Comparison of ENCODE assay signal across 28 cellular contexts in the genomic region with DNA sequence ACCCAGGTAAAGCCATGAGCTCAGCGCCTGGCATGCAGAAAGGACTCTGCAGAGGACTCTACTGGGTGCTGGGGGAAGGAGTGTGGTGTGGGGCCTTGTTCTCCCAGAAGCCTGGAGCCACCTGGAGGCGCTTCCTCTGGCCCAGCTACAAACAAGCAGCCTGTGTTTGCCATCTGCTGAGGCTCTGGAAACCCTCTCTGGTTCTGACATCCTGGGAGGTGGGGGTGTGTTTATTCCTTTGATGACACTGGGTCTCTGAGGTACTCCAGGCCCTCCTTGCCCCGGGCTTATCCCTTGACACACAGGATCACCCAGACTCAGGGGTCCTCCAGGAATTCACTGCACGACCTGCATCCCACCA. TPM values are rescaled to one million over a fixed set of nuclear protein-coding genes. Genes with fewer than 3 reads are reported as not detected.
A peak's percentile ranks its signal among the peaks of the same experiment; 100 is the strongest.
DNase-seq lines count a peak whose midpoint lies in the region; ATAC-seq lines count a peak whose summit lies in the region.
"Had no signal": no experiment of that assay in that cellular context is flagged by ENCODE, and none has a peak within 500 bp of the region (broad histone marks: within the 10 kb centered on the region; RNA-seq: fewer than 3 reads in every experiment).

No MANE protein-coding gene starts in this region.

- no peak overlapping the region for H3K9ac ChIP-seq in stomach smooth muscle (ENCODE audit: low read length in 2 of 2)
- H3K9ac ChIP-seq: GM23248 had no signal

- H3K27me3 ChIP-seq in stomach smooth muscle (ENCODE audit: control insufficient read depth in 1 of 2, insufficient read depth in 2 of 2, low read length in 2 of 2), result no peaks in the 10 kb centered on the region
- H3K27me3 ChIP-seq: left lung, pancreas, upper lobe of left lung had no signal

- peak overlapping the region; percentile 24 for H3K27ac ChIP-seq in stomach smooth muscle (ENCODE audit: low read length)
- H3K27ac ChIP-seq: GM23248, HL-60, left lung, pancreas, upper lobe of left lung, VCaP had no signal

- intact Hi-C loops in left colon (cut with DNase I, micrococcal nuclease) (loop anchor here in 1 of 2 donors (5.0 kb wide), 1 partner anchor 108 kb away; no protein-coding TSS in a partner anchor), left ventricle myocardium superior (cut with micrococcal nuclease) (loop anchor here (10.0 kb wide), 1 partner anchor 110 kb away; no protein-coding TSS in a partner anchor)

- peaks cover 2% of the 10 kb centered on the region for H3K4me1 Mint-ChIP-seq in T-helper 2 cell treated with Interferon-gamma antibody and Interleukin-4, amounts not matched to agents 5 μg/mL and 100 μg/mL, for 36 hours (ENCODE audit: low read depth)
- peaks cover 12% of the 10 kb centered on the region for H3K4me1 Mint-ChIP-seq in activated naive CD8-positive, alpha-beta T cell treated with anti-CD3 and anti-CD28 coated beads, Interleukin-2, amount 50 U/mL, for 24 hours

- no peak overlapping the region for H3K4me3 ChIP-seq in stomach smooth muscle (ENCODE audit: low read length in 2 of 2)
- H3K4me3 ChIP-seq: GM23248, left lung, pancreas, upper lobe of left lung had no signal

- no peak overlapping the region for H3K4me3 Mint-ChIP-seq in T-helper 2 cell treated with Interferon-gamma antibody and Interleukin-4, amounts not matched to agents 5 μg/mL and 100 μg/mL, for 36 hours
- no peak overlapping the region for H3K4me3 Mint-ChIP-seq in activated naive CD8-positive, alpha-beta T cell treated with anti-CD3 and anti-CD28 coated beads, Interleukin-2, amount 50 U/mL, for 24 hours
- H3K4me3 Mint-ChIP-seq: activated naive CD8-positive, alpha-beta T cell; activated T-helper 17 cell treated with anti-CD3 and anti-CD28 coated beads, Interleukin-2, amount 50 U/mL, for 72 hours; CD4-positive, alpha-beta memory T cell; mesothelial cell of epicardium; natural killer cell treated with Interleukin-12 subunit alpha and Interleukin-12 subunit beta and Interleukin-15 and Interleukin-18, amount 100 ng/mL, for 72 hours; stimulated activated naive CD8-positive, alpha-beta T cell treated with anti-CD3 and anti-CD28 coated beads, Interleukin-15, amount 100 ng/mL, for 72 hours; T-helper 1 cell treated with Interleukin-12 subunit alpha and Interleukin-12 subunit beta and Interleukin-4 antibody, amounts not matched to agents 30 μg/mL and 1 μg/mL, for 36 hours had no signal

- H3K9me3 ChIP-seq in stomach smooth muscle (ENCODE audit: control insufficient read depth in 2 of 2, low read length in 2 of 2), result no peaks in the 10 kb centered on the region
- H3K9me3 ChIP-seq: left lung, pancreas, upper lobe of left lung had no signal

- peak overlapping the region; percentile 41 for H3K27ac Mint-ChIP-seq in T-helper 2 cell treated with Interferon-gamma antibody and Interleukin-4, amounts not matched to agents 5 μg/mL and 100 μg/mL, for 36 hours
- H3K27ac Mint-ChIP-seq in activated naive CD8-positive, alpha-beta T cell treated with anti-CD3 and anti-CD28 coated beads, Interleukin-2, amount 50 U/mL, for 24 hours, result peak overlapping the region; percentile 46
- H3K27ac Mint-ChIP-seq: activated naive CD8-positive, alpha-beta T cell; activated T-helper 17 cell treated with anti-CD3 and anti-CD28 coated beads, Interleukin-2, amount 50 U/mL, for 72 hours; mesothelial cell of epicardium; natural killer cell treated with Interleukin-12 subunit alpha and Interleukin-12 subunit beta and Interleukin-15 and Interleukin-18, amount 100 ng/mL, for 72 hours; T-helper 1 cell treated with Interleukin-12 subunit alpha and Interleukin-12 subunit beta and Interleukin-4 antibody, amounts not matched to agents 30 μg/mL and 1 μg/mL, for 36 hours had no signal

- peaks cover 34% of the 10 kb centered on the region for H3K36me3 Mint-ChIP-seq in T-helper 2 cell treated with Interferon-gamma antibody and Interleukin-4, amounts not matched to agents 5 μg/mL and 100 μg/mL, for 36 hours (ENCODE audit: low read depth)
- H3K36me3 Mint-ChIP-seq in activated naive CD8-positive, alpha-beta T cell treated with anti-CD3 and anti-CD28 coated beads, Interleukin-2, amount 50 U/mL, for 24 hours (ENCODE audit: low read depth), result peaks cover 18% of the 10 kb centered on the region
- H3K36me3 Mint-ChIP-seq: activated naive CD8-positive, alpha-beta T cell; natural killer cell treated with Interleukin-12 subunit alpha and Interleukin-12 subunit beta and Interleukin-15 and Interleukin-18, amount 100 ng/mL, for 72 hours had no signal

- no peaks in the 10 kb centered on the region for H3K9me3 Mint-ChIP-seq in T-helper 2 cell treated with Interferon-gamma antibody and Interleukin-4, amounts not matched to agents 5 μg/mL and 100 μg/mL, for 36 hours
- no peaks in the 10 kb centered on the region for H3K9me3 Mint-ChIP-seq in activated naive CD8-positive, alpha-beta T cell treated with anti-CD3 and anti-CD28 coated beads, Interleukin-2, amount 50 U/mL, for 24 hours
- H3K9me3 Mint-ChIP-seq: activated T-helper 17 cell treated with anti-CD3 and anti-CD28 coated beads, Interleukin-2, amount 50 U/mL, for 72 hours; CD4-positive, alpha-beta memory T cell; mesothelial cell of epicardium; natural killer cell treated with Interleukin-12 subunit alpha and Interleukin-12 subunit beta and Interleukin-15 and Interleukin-18, amount 100 ng/mL, for 72 hours; stimulated activated naive CD8-positive, alpha-beta T cell treated with anti-CD3 and anti-CD28 coated beads, Interleukin-15, amount 100 ng/mL, for 72 hours; T-helper 1 cell treated with Interleukin-12 subunit alpha and Interleukin-12 subunit beta and Interleukin-4 antibody, amounts not matched to agents 30 μg/mL and 1 μg/mL, for 36 hours had no signal

- H3K4me1 ChIP-seq in stomach smooth muscle (ENCODE audit: control insufficient read depth, insufficient read depth, low read length), result peaks cover 22% of the 10 kb centered on the region
- H3K4me1 ChIP-seq: pancreas had no signal

- peaks cover 13 to 17% of the 10 kb centered on the region in 2 donors for H3K36me3 ChIP-seq in stomach smooth muscle (ENCODE audit: control insufficient read depth in 2 of 2, insufficient read depth in 2 of 2, low read length in 2 of 2)
- H3K36me3 ChIP-seq: pancreas had no signal

- H3K27me3 Mint-ChIP-seq in T-helper 2 cell treated with Interferon-gamma antibody and Interleukin-4, amounts not matched to agents 5 μg/mL and 100 μg/mL, for 36 hours (ENCODE audit: low read depth), result no peaks in the 10 kb centered on the region
- H3K27me3 Mint-ChIP-seq in activated naive CD8-positive, alpha-beta T cell treated with anti-CD3 and anti-CD28 coated beads, Interleukin-2, amount 50 U/mL, for 24 hours, result no peaks in the 10 kb centered on the region
- H3K27me3 Mint-ChIP-seq: activated naive CD8-positive, alpha-beta T cell; activated T-helper 17 cell treated with anti-CD3 and anti-CD28 coated beads, Interleukin-2, amount 50 U/mL, for 72 hours; CD4-positive, alpha-beta memory T cell; natural killer cell treated with Interleukin-12 subunit alpha and Interleukin-12 subunit beta and Interleukin-15 and Interleukin-18, amount 100 ng/mL, for 72 hours; stimulated activated naive CD8-positive, alpha-beta T cell treated with anti-CD3 and anti-CD28 coated beads, Interleukin-15, amount 100 ng/mL, for 72 hours had no signal

- DNase-seq in T-helper 2 cell treated with Interferon-gamma antibody and Interleukin-4, amounts not matched to agents 5 μg/mL and 100 μg/mL, for 36 hours (ENCODE audit: low spot score), result no peak
- DNase-seq in T-helper 2 cell, result no peak
- no peak for DNase-seq in activated naive CD8-positive, alpha-beta T cell treated with anti-CD3 and anti-CD28 coated beads, Interleukin-2, amount 50 U/mL, for 24 hours
- no peak for DNase-seq in left colon
- no peak for DNase-seq in left ventricle myocardium superior
- DNase-seq: activated CD4-positive, alpha-beta T cell treated with anti-CD3 and anti-CD28 coated beads, Interleukin-2, amount 50 U/mL, for 1 hour; CD4-positive, alpha-beta memory T cell; effector CD4-positive, alpha-beta T cell; foreskin melanocyte; GF-D8; GM23248; Kasumi-1; left lung; NCI-H187; NCI-H526 treated with DMSO at 0.1 percent for 48 hours; pancreas; stimulated activated naive CD8-positive, alpha-beta T cell treated with anti-CD3 and anti-CD28 coated beads, Interleukin-15, amount 100 ng/mL, for 72 hours had no signal

- ATAC-seq in activated naive CD8-positive, alpha-beta T cell treated with anti-CD3 and anti-CD28 coated beads, Interleukin-2, amount 50 U/mL, for 24 hours, result no peak
- ATAC-seq in left colon (peak; percentile 9), HG02840 (IDR thresholded peaks at IDR 0.05; ENCODE audit: low FRiP score, unreplicated experiment) (no peak), GM18861 (IDR thresholded peaks at IDR 0.05; ENCODE audit: unreplicated experiment) (no peak), left ventricle myocardium superior (no peak)
- ATAC-seq: activated T-helper 17 cell treated with anti-CD3 and anti-CD28 coated beads, Interleukin-2, amount 50 U/mL, for 72 hours; left lung; natural killer cell treated with Interleukin-12 subunit alpha and Interleukin-12 subunit beta and Interleukin-15 and Interleukin-18, amount 100 ng/mL, for 72 hours; pancreas; stimulated activated naive CD8-positive, alpha-beta T cell treated with anti-CD3 and anti-CD28 coated beads, Interleukin-15, amount 100 ng/mL, for 72 hours had no signal

RNA-seq across cellular contexts. Expression of a gene that starts 44.9 kb away (rescaled TPM):
- total RNA-seq in left colon (10 to 100 TPM; 36.7 to 46.1 TPM), left ventricle myocardium superior (19.9 TPM)
